In the genomic region with DNA sequence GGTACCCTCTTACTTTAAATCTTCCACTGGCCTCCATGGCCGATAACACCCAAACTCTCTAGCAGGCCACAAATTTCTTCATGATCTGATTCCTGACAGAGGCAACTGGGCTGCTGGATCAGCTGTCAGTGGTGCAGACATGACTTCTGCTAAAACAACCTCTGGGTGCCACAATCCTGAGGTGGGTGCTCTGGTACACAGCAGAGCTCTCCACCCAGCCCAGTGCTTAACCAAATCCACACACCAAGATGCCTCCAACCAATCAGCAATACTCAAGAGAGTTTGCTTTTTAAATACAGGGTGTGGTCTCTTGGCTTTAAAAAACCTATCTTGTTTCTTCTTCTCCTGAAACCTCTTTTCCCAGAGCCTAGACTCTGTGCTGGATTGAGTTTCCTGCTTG, we compare ENCODE assay signal across 1 cellular context.
TF ChIP-seq lines count a peak whose summit lies in the region.

No MANE protein-coding gene starts in this region.

TF ChIP-seq in GM12878, 131 proteins besides CTCF, POLR2A, EP300 and RAD21:
- TF ChIP-seq, protein P1, sequence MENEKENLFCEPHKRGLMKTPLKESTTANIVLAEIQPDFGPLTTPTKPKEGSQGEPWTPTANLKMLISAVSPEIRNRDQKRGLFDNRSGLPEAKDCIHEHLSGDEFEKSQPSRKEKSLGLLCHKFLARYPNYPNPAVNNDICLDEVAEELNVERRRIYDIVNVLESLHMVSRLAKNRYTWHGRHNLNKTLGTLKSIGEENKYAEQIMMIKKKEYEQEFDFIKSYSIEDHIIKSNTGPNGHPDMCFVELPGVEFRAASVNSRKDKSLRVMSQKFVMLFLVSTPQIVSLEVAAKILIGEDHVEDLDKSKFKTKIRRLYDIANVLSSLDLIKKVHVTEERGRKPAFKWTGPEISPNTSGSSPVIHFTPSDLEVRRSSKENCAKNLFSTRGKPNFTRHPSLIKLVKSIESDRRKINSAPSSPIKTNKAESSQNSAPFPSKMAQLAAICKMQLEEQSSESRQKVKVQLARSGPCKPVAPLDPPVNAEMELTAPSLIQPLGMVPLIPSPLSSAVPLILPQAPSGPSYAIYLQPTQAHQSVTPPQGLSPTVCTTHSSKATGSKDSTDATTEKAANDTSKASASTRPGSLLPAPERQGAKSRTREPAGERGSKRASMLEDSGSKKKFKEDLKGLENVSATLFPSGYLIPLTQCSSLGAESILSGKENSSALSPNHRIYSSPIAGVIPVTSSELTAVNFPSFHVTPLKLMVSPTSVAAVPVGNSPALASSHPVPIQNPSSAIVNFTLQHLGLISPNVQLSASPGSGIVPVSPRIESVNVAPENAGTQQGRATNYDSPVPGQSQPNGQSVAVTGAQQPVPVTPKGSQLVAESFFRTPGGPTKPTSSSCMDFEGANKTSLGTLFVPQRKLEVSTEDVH (IDR thresholded peaks at IDR 0.05; ENCODE audit: low read depth, partially characterized antibody): no peak
- 0 out of 2 replicates have a peak, but pooled peaks have one; percentile 23 for TF ChIP-seq REST (IDR thresholded peaks at IDR 0.05; ENCODE audit: low read depth, low read length)
